In genomic region chr4:793109-793861, GRCh38 we compare ENCODE assay signal across 1 cellular context.
TF ChIP-seq lines count a peak whose summit lies in the region.

No MANE protein-coding gene starts in this region.

TF ChIP-seq in WTC11, 78 proteins besides CTCF, POLR2A, EP300 and RAD21 (continued from another document):
- 0 out of 2 replicates have a peak, but pooled peaks have one; percentile 20 for TF ChIP-seq FOXP4 (CRISPR knock-in tag; IDR thresholded peaks at IDR 0.05)
